23 cellular contexts compared by ENCODE assay signal in genomic region chr1:153557877-153558276, GRCh38. TPM values are rescaled to one million over a fixed set of nuclear protein-coding genes. Genes with fewer than 3 reads are reported as not detected.
DNase-seq lines count a peak whose midpoint lies in the region; ATAC-seq and TF ChIP-seq lines count a peak whose summit lies in the region.
"Had no signal": no experiment of that assay in that cellular context is flagged by ENCODE, and none has a peak within 500 bp of the region (broad histone marks: within the 10 kb centered on the region; RNA-seq: fewer than 3 reads in every experiment).

No MANE protein-coding gene starts in this region.

- H3K36me3 ChIP-seq in GM23338 (ENCODE audit: insufficient read depth) = no peaks in the 10 kb centered on the region
- H3K36me3 ChIP-seq in ovary = no peaks in the 10 kb centered on the region
- H3K36me3 ChIP-seq in thyroid gland = no peaks in the 10 kb centered on the region
- H3K36me3 ChIP-seq: BE2C; BLaER1 treated with 17β-estradiol and CSF1 and Interleukin-3, amounts not matched to agents 10 nM and 100 nM had no signal

- ATAC-seq in GM23338 (no peak), esophagus mucosa (peak; percentile 7)
- ATAC-seq: A549 had no signal

- TF ChIP-seq POLR2A in ovary (IDR thresholded peaks at IDR 0.05) (no peak), thyroid gland (IDR thresholded peaks at IDR 0.05) (no peak)

- H3K9me3 ChIP-seq in ovary (no peaks in the 10 kb centered on the region), thyroid gland (no peaks in the 10 kb centered on the region)
- H3K9me3 ChIP-seq: BE2C had no signal

- peak overlapping the region; percentile 12; the same call in 1 of the 2 replicates for H2AFZ ChIP-seq in GM23338

- TF ChIP-seq EP300 in ovary (IDR thresholded peaks at IDR 0.05) = no peak

- peaks cover 5% of the 10 kb centered on the region; the same call in 2 of the 3 replicates for H3K4me1 Mint-ChIP-seq in GM23338
- H3K4me1 Mint-ChIP-seq: CD8-positive, alpha-beta memory T cell had no signal

- H4K20me1 ChIP-seq in GM23338 (replicated peaks; ENCODE audit: insufficient read depth) = no peaks in the 10 kb centered on the region
- H4K20me1 ChIP-seq: BLaER1 treated with 17β-estradiol and CSF1 and Interleukin-3, amounts not matched to agents 10 nM and 100 nM had no signal

- H3K36me3 Mint-ChIP-seq in GM23338 (ENCODE audit: low read depth) = no peaks in the 10 kb centered on the region
- H3K36me3 Mint-ChIP-seq: CD8-positive, alpha-beta memory T cell had no signal

- no peaks in the 10 kb centered on the region for H3K27me3 ChIP-seq in GM23338 (ENCODE audit: insufficient read depth)
- H3K27me3 ChIP-seq in ovary = no peaks in the 10 kb centered on the region
- H3K27me3 ChIP-seq in thyroid gland = no peaks in the 10 kb centered on the region
- H3K27me3 ChIP-seq: BE2C; BLaER1 treated with 17β-estradiol and CSF1 and Interleukin-3, amounts not matched to agents 10 nM and 100 nM had no signal

- H3K27me3 Mint-ChIP-seq in GM23338 (ENCODE audit: insufficient read depth, low read depth, poor library complexity) = peaks cover 6% of the 10 kb centered on the region
- H3K27me3 Mint-ChIP-seq: CD4-positive, alpha-beta T cell; CD8-positive, alpha-beta memory T cell had no signal

- H3F3A ChIP-seq in GM23338 (replicated peaks; ENCODE audit: low read depth) = no peaks in the 10 kb centered on the region

- DNase-seq in GM23338 (ENCODE audit: low spot score) = no peak
- DNase-seq in RWPE1 (ENCODE audit: low spot score) = no peak
- peak; percentile 52 for DNase-seq in epithelial cell of esophagus (ENCODE audit: low read depth)
- DNase-seq in ovary = no peak
- no peak for DNase-seq in thyroid gland
- DNase-seq in activated CD8-positive, alpha-beta memory T cell treated with anti-CD3 and anti-CD28 coated beads, Interleukin-2, amount 50 U/mL, for 4 hours = no peak
- DNase-seq: 8988T; ACHN; AML-193; BE2C; Calu3; CD4-positive, alpha-beta T cell; CD8-positive, alpha-beta memory T cell; DMS53; DMS79 treated with DMSO at 0.1 percent for 48 hours; GF-D8; H7; HCEC 1CT had no signal

- no peak overlapping the region for H3K4me3 Mint-ChIP-seq in GM23338
- H3K4me3 Mint-ChIP-seq: CD14-positive monocyte; CD4-positive, alpha-beta T cell; CD8-positive, alpha-beta memory T cell had no signal

- H3K4me3 ChIP-seq in GM23338 (no peak overlapping the region), epithelial cell of esophagus (ENCODE audit: low read length) (no peak overlapping the region), ovary (no peak overlapping the region), thyroid gland (replicated peaks in 1 of 3) (no peak overlapping the region)
- H3K4me3 ChIP-seq: A549; BLaER1 treated with 17β-estradiol and CSF1 and Interleukin-3, amounts not matched to agents 10 nM and 100 nM had no signal

- no peaks in the 10 kb centered on the region for H3K79me2 ChIP-seq in GM23338 (replicated peaks; ENCODE audit: insufficient read depth)

- no peaks in the 10 kb centered on the region for H3K9me3 Mint-ChIP-seq in GM23338
- H3K9me3 Mint-ChIP-seq: CD14-positive monocyte; CD4-positive, alpha-beta T cell; CD8-positive, alpha-beta memory T cell had no signal

- 92 to 96% (median 93%) methylated on average over 3 of the region's 3 CpGs for WGBS in ovary, 3 donors
- WGBS in thyroid gland, 2 donors = 70 to 84% methylated on average over 3 of the region's 3 CpGs

- no peak overlapping the region for H3K4me2 ChIP-seq in GM23338
- H3K4me2 ChIP-seq: A549 had no signal

- H3K4me1 ChIP-seq in GM23338 (ENCODE audit: insufficient read depth) = no peaks in the 10 kb centered on the region
- peaks cover 15% of the 10 kb centered on the region for H3K4me1 ChIP-seq in ovary (ENCODE audit: insufficient read depth)
- H3K4me1 ChIP-seq in thyroid gland = peaks cover 13% of the 10 kb centered on the region in 2 donors

- no peaks in the 10 kb centered on the region for H3K9me2 ChIP-seq in GM23338 (ENCODE audit: insufficient read depth)

- TF ChIP-seq CTCF in GM23338 (conservative IDR thresholded peaks at IDR 0.05; ENCODE audit: low read depth in 2 of 2) = no peak
- no peak for TF ChIP-seq CTCF in RWPE1 (conservative IDR thresholded peaks at IDR 0.05; ENCODE audit: low read depth)
- TF ChIP-seq CTCF in epithelial cell of esophagus (IDR thresholded peaks at IDR 0.05; ENCODE audit: insufficient read depth, low read depth, low read length, missing control alignments) = no peak
- no peak for TF ChIP-seq CTCF in ovary (IDR thresholded peaks at IDR 0.05)
- TF ChIP-seq CTCF in thyroid gland (IDR thresholded peaks at IDR 0.05) = no peak

- no peak overlapping the region for H3K27ac Mint-ChIP-seq in GM23338
- H3K27ac Mint-ChIP-seq: CD4-positive, alpha-beta T cell; CD8-positive, alpha-beta memory T cell had no signal

- CTCF ChIA-PET in RWPE1 (lab: Yijun Ruan, JAX) = interaction anchor here (1.5 kb wide), 1 partner anchor 26 kb away, joined by 3 read pairs; no protein-coding TSS in a partner anchor

- intact Hi-C loops in ovary (cut with DNase I) (loop anchor here in 1 of 4 donors (10.0 kb wide), 1 partner anchor 407 kb away; the partner anchor contains the start of genes CREB3L4 and SLC39A1), thyroid gland (cut with DNase I) (no loop called here)

- H3K27ac ChIP-seq in GM23338 (ENCODE audit: low read depth) = no peak overlapping the region
- peak overlapping the region; percentile 69 for H3K27ac ChIP-seq in RWPE1
- no peak overlapping the region for H3K27ac ChIP-seq in ovary
- no peak overlapping the region for H3K27ac ChIP-seq in thyroid gland
- H3K27ac ChIP-seq: A549; BLaER1 treated with 17β-estradiol and CSF1 and Interleukin-3, amounts not matched to agents 10 nM and 100 nM had no signal

- POLR2A ChIA-PET in RWPE1 (lab: Yijun Ruan, JAX; ENCODE audit: low non-redundant PET) = no interaction called here

TF ChIP-seq in GM23338, 12 proteins besides CTCF, POLR2A, EP300 and RAD21 (continues in another document):
- TF ChIP-seq POLR2AphosphoS5 (IDR thresholded peaks at IDR 0.05; ENCODE audit: low read depth) = no peak

RNA-seq across cellular contexts. Expression of gene S100A2, which starts 7.8 kb away (rescaled TPM):
- 0.66 TPM in 1 of 2 replicates, not detected in the other for total RNA-seq in GM23338 (2014; rRNA removed; shearing (Covaris generic))
- 0.89 and 1.1 TPM in 2 replicates for polyA plus RNA-seq in GM23338 (2016; fragmentation: Nextera tagmentation; extraction: Ambion mirVana)
- 4,166 TPM for total RNA-seq in esophagus mucosa
- total RNA-seq in ovary = 1 to 10 TPM in 4 of 7 donors, under 1 TPM in 1, not detected in 2; 0.61 to 4.0 (median 1.8) TPM
- polyA plus RNA-seq in ovary = 1 to 10 TPM in 1 of 2 donors, under 1 TPM in 1; 0.88 to 3.3 TPM
- 10 to 100 TPM in 1 of 4 donors, 1 to 10 TPM in 3; 2.6 to 10.1 (median 5.9) TPM for total RNA-seq in thyroid gland
- total RNA-seq: CD4-positive, alpha-beta T cell; H1 had no signal
- polyA plus RNA-seq: CD14-positive monocyte had no signal

RNA-seq across cellular contexts. Expression of gene S100A3, which starts 8.8 kb away (rescaled TPM):
- not detected in 2 replicates for total RNA-seq in GM23338 (2014; rRNA removed; shearing (Covaris generic))
- polyA plus RNA-seq in GM23338 (2016; fragmentation: Nextera tagmentation; extraction: Ambion mirVana) (not detected in 2 replicates), ovary (1 to 10 TPM in 1 of 2 donors, not detected in 1; 2.2 TPM)
- total RNA-seq in esophagus mucosa (9.6 TPM), ovary (1 to 10 TPM in 3 of 7 donors, under 1 TPM in 1, not detected in 3; 0.48 to 2.5 (median 1.3) TPM), thyroid gland (1 to 10 TPM in 1 of 4 donors, under 1 TPM in 1, not detected in 2; 0.83 to 1.7 TPM)
- total RNA-seq: Calu3; CD4-positive, alpha-beta T cell; CD8-positive, alpha-beta memory T cell had no signal
- polyA plus RNA-seq: CD8-positive, alpha-beta memory T cell had no signal

RNA-seq across cellular contexts. Expression of gene S100A4, which starts 12.3 kb away (rescaled TPM):
- total RNA-seq in GM23338 (2014; rRNA removed; shearing (Covaris generic)) = 8.2 and 14.2 TPM in 2 replicates
- polyA plus RNA-seq in GM23338 (2016; fragmentation: Nextera tagmentation; extraction: Ambion mirVana) (34.6 and 36.0 TPM in 2 replicates), ovary (100 to 1,000 TPM; 104 to 160 TPM)
- total RNA-seq in esophagus mucosa (36.0 TPM), ovary (10 to 100 TPM; 12.7 to 85.5 (median 37.3) TPM), thyroid gland (100 to 1,000 TPM in 2 of 4 donors, 10 to 100 TPM in 2; 57.3 to 251 (median 133) TPM)

RNA-seq across cellular contexts. Expression of gene S100A5, which starts 17.1 kb away (rescaled TPM):
- total RNA-seq in GM23338 (2014; rRNA removed; shearing (Covaris generic)) = not detected in 2 replicates
- polyA plus RNA-seq in GM23338 (2016; fragmentation: Nextera tagmentation; extraction: Ambion mirVana) (0.47 TPM in 1 of 2 replicates, not detected in the other), ovary (not detected)
- total RNA-seq in esophagus mucosa (not detected), ovary (not detected), thyroid gland (10 to 100 TPM in 1 of 4 donors, 1 to 10 TPM in 3; 2.2 to 12.6 (median 6.5) TPM)
- total RNA-seq: Calu3, H1, H7 had no signal
- polyA plus RNA-seq: H1 had no signal

RNA-seq across cellular contexts. Expression of gene S100A6, which starts 22.1 kb away (rescaled TPM):
- total RNA-seq in GM23338 (2014; rRNA removed; shearing (Covaris generic)) = 7.3 and 9.4 TPM in 2 replicates
- polyA plus RNA-seq in GM23338 (2016; fragmentation: Nextera tagmentation; extraction: Ambion mirVana) (77.5 and 98.0 TPM in 2 replicates), ovary (100 to 1,000 TPM; 587 to 764 TPM)
- total RNA-seq in esophagus mucosa (976 TPM), ovary (100 to 1,000 TPM; 170 to 646 (median 456) TPM), thyroid gland (100 to 1,000 TPM; 128 to 573 (median 360) TPM)

Comparison
In these comparisons a context has a peak if more than half of its experiments do, and no peak if none do; other contexts are left out.
1. RNA of gene S100A2, which starts 7.8 kb away (total RNA-seq): 4,166 TPM in esophagus mucosa (single experiment); 2.6 to 10.1 TPM in thyroid gland, 0.61 to 4.0 TPM in ovary and 0.66 TPM in GM23338; every median in the first group is over 100 times any median in the second.